Comparison of ENCODE assay signal across 22 cellular contexts in genomic region chr3:56962200-56962599, GRCh38.
DNase-seq lines count a peak whose midpoint lies in the region; ATAC-seq, FAIRE-seq and TF ChIP-seq lines count a peak whose summit lies in the region.
"Had no signal": no experiment of that assay in that cellular context is flagged by ENCODE, and none has a peak within 500 bp of the region (broad histone marks: within the 10 kb centered on the region; RNA-seq: fewer than 3 reads in every experiment).

No MANE protein-coding gene starts in this region.

- no peaks in the 10 kb centered on the region for H4K20me1 ChIP-seq in SK-N-SH (ENCODE audit: insufficient read depth)

- no peaks in the 10 kb centered on the region for H3K79me2 ChIP-seq in SK-N-SH (ENCODE audit: insufficient read depth)

- in situ Hi-C loops in GM13977 (cut with MboI; ENCODE audit: low pct_unique_long_range_greater_than_20kb, low sequenced_read_pairs, unreplicated experiment) = no loop called here

- no peak for TF ChIP-seq RAD21 in SK-N-SH (IDR thresholded peaks at IDR 0.05; ENCODE audit: low read length)

- H3K9ac ChIP-seq in SK-N-SH = no peak overlapping the region

- no peaks in the 10 kb centered on the region for H3K9me3 ChIP-seq in SK-N-SH
- H3K9me3 ChIP-seq in mucosa of descending colon = no peaks in the 10 kb centered on the region
- no peaks in the 10 kb centered on the region for H3K9me3 ChIP-seq in pancreas
- H3K9me3 ChIP-seq: esophagus squamous epithelium, SJCRH30, tibial artery had no signal

- no peak for TF ChIP-seq CTCF in SK-N-SH (IDR thresholded peaks at IDR 0.05)
- no peak for TF ChIP-seq CTCF in mucosa of descending colon (IDR thresholded peaks at IDR 0.05)
- no peak for TF ChIP-seq CTCF in GM13977 (IDR thresholded peaks at IDR 0.05; ENCODE audit: extremely low read depth, insufficient read depth, missing control alignments)
- no peak for TF ChIP-seq CTCF in pancreas (IDR thresholded peaks at IDR 0.05)

- peak; percentile 30 for ATAC-seq in mucosa of descending colon
- no peak for ATAC-seq in pancreas
- ATAC-seq: left lobe of liver had no signal

- intact Hi-C loops in mucosa of descending colon (cut with DNase I, micrococcal nuclease) = no loop called here
- intact Hi-C loops in pancreas (cut with DNase I) = no loop called here

- H3K9me2 ChIP-seq in SK-N-SH = no peaks in the 10 kb centered on the region

- FAIRE-seq in pancreas (lab: Jason Lieb, UNC) = no peak
- FAIRE-seq: GM19239 had no signal

- 74% methylated on average over 3 of the region's 3 CpGs for WGBS in SK-N-SH (ENCODE audit: low lambda C conversion rate)
- 73 to 84% methylated on average over 3 of the region's 3 CpGs for WGBS in pancreas, 2 donors

- CTCF ChIA-PET in SK-N-SH (lab: Yijun Ruan, JAX) = interaction anchor here (1.2 to 2.0 kb wide), 5 partner anchors 9 to 253 kb away, joined by 3 to 9 read pairs (median 7); no protein-coding TSS in a partner anchor

- peak overlapping the region in 1 of 2 experiments; percentile 25; a peak in 1 of 4 replicates for H3K27ac ChIP-seq in SK-N-SH (ENCODE audit: low read depth in 2 of 2, low read length in 1 of 2)
- no peak overlapping the region for H3K27ac ChIP-seq in pancreas
- H3K27ac ChIP-seq: esophagus squamous epithelium, PC-9, SJCRH30, tibial artery had no signal

- H2AFZ ChIP-seq in SK-N-SH (ENCODE audit: low read depth) = no peak overlapping the region
- H2AFZ ChIP-seq: PC-9 had no signal

- no peaks in the 10 kb centered on the region for H3K27me3 ChIP-seq in SK-N-SH (ENCODE audit: insufficient read depth)
- no peaks in the 10 kb centered on the region for H3K27me3 ChIP-seq in pancreas
- H3K27me3 ChIP-seq: esophagus squamous epithelium, SJCRH30, tibial artery had no signal

- H3K4me1 ChIP-seq in SK-N-SH (ENCODE audit: control insufficient read depth in 1 of 2, insufficient read depth in 2 of 2, low read depth in 1 of 2, low read length in 1 of 2) (peaks cover 0 to 10% of the 10 kb centered on the region in 2 experiments; a peak in 2 of 4 replicates), mucosa of descending colon (ENCODE audit: low read depth) (no peaks in the 10 kb centered on the region), pancreas (no peaks in the 10 kb centered on the region)
- H3K4me1 ChIP-seq: esophagus squamous epithelium, SJCRH30, tibial artery had no signal

- DNase-seq in DMS 273 (lab: John Stamatoyannopoulos, UW; ENCODE audit: unreplicated experiment) = peak; percentile 75
- peak; percentile 33 to 56 for DNase-seq in NCI-H187 (lab: John Stamatoyannopoulos, UW)
- peak; percentile 50 for DNase-seq in SK-N-SH
- no peak for DNase-seq in mucosa of descending colon
- DNase-seq in GM13977 (ENCODE audit: low spot score) = no peak
- no peak for DNase-seq in pancreas
- DNase-seq in ecto neural progenitor cell (ENCODE audit: low spot score) = no peak
- DNase-seq: activated B cell treated with CpG ODN at 0.5 μM for 24 hours; activated CD4-positive, alpha-beta memory T cell treated with anti-CD3 and anti-CD28 coated beads, Interleukin-2, amount 10 ng/mL, durations not matched to agents 7 days and 5 days; activated naive CD4-positive, alpha-beta T cell treated with anti-CD3 and anti-CD28 coated beads for 36 hours; activated T-cell treated with anti-CD3 and anti-CD28 coated beads, Interleukin-2, amount 50 U/mL, for 1 hour; anterior cingulate cortex; esophagus squamous epithelium; GOT3; NCI-H1105; nucleus accumbens; PC-9; SJCRH30; stimulated activated naive CD4-positive, alpha-beta T cell; tibial artery had no signal

- no peaks in the 10 kb centered on the region for H3F3A ChIP-seq in SK-N-SH (replicated peaks; ENCODE audit: insufficient read depth)

- no peaks in the 10 kb centered on the region for H3K36me3 ChIP-seq in SK-N-SH (replicated peaks in 1 of 2; ENCODE audit: control insufficient read depth in 1 of 2, insufficient read depth in 2 of 2, low read length in 1 of 2)
- no peaks in the 10 kb centered on the region for H3K36me3 ChIP-seq in mucosa of descending colon (ENCODE audit: low read depth)
- H3K36me3 ChIP-seq in pancreas = no peaks in the 10 kb centered on the region
- H3K36me3 ChIP-seq: SJCRH30, tibial artery had no signal

- POLR2A ChIA-PET in SK-N-SH (lab: Yijun Ruan, JAX) = no interaction called here

- no peak overlapping the region for H3K4me2 ChIP-seq in SK-N-SH
- H3K4me2 ChIP-seq: PC-9 had no signal

- no peak for TF ChIP-seq EP300 in SK-N-SH (IDR thresholded peaks at IDR 0.05; ENCODE audit: borderline replicate concordance in 1 of 2, low read depth in 1 of 2, low read length in 1 of 2)

- no peak overlapping the region for H3K4me3 ChIP-seq in SK-N-SH (ENCODE audit: low read depth in 2 of 2, low read length in 1 of 2)
- H3K4me3 ChIP-seq in mucosa of descending colon = no peak overlapping the region
- H3K4me3 ChIP-seq in pancreas = no peak overlapping the region
- H3K4me3 ChIP-seq: esophagus squamous epithelium, PC-9, SJCRH30, tibial artery had no signal

TF ChIP-seq in SK-N-SH, 30 proteins besides CTCF, POLR2A, EP300 and RAD21:
- TF ChIP-seq MXI1 (IDR thresholded peaks at IDR 0.05; ENCODE audit: low read depth, low read length) (peak; percentile 95), RCOR1 (IDR thresholded peaks at IDR 0.05; ENCODE audit: low read length) (peak; percentile 27; the same call in 1 of the 2 replicates), TCF12 (IDR thresholded peaks at IDR 0.05) (no peak)

Comparison
In these comparisons a context has a peak if more than half of its experiments do, and no peak if none do; other contexts are left out.
1. DNase-seq: peak in DMS 273 (single experiment), NCI-H187 (2 of 2) and SK-N-SH (single experiment); none in mucosa of descending colon (0 of 3), GM13977 (single experiment), pancreas (0 of 6) and ecto neural progenitor cell (single experiment).